In the genomic region with DNA sequence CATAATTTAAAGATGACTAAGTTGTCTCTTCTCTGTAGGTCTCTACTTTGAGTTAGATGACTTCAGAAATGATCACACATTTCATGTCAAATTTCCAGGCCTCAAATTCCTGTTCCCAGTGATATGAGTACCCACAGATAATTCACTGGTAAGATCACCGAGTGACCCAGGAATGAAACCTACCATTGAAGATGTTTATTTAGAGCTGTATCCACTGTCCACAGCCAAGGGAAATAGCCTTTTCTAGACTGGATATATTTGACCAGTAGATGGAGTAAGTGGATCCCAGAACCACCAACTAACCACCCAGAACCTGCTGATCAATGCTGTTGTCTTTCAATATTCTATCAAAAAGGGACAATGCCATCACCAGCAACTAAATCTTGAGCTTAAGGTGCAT, we compare ENCODE assay signal across 10 cellular contexts.
A peak's percentile ranks its signal among the peaks of the same experiment; 100 is the strongest.
DNase-seq lines count a peak whose midpoint lies in the region; ATAC-seq and TF ChIP-seq lines count a peak whose summit lies in the region.
"Had no signal": no experiment of that assay in that cellular context is flagged by ENCODE, and none has a peak within 500 bp of the region (broad histone marks: within the 10 kb centered on the region; RNA-seq: fewer than 3 reads in every experiment).

No MANE protein-coding gene starts in this region.

- ATAC-seq in lower lobe of right lung: no peak

- no peak overlapping the region for H3K4me3 ChIP-seq in NB4 (ENCODE audit: low read depth, low read length)
- H3K4me3 ChIP-seq in lower lobe of right lung: no peak overlapping the region

- DNase-seq in NB4 (ENCODE audit: low read depth): peak; percentile 7
- DNase-seq in cerebellar cortex (ENCODE audit: low spot score): peak; percentile 26
- no peak for DNase-seq in lower lobe of right lung
- no peak for DNase-seq in NCI-H2171 treated with DMSO at 0.1 percent for 48 hours (lab: John Stamatoyannopoulos, UW)
- no peak for DNase-seq in effector CD4-positive, alpha-beta T cell
- DNase-seq in Ammon's horn (ENCODE audit: low spot score): no peak
- DNase-seq in activated CD8-positive, alpha-beta memory T cell treated with anti-CD3 and anti-CD28 coated beads, Interleukin-2, amount 50 U/mL, for 4 hours: no peak
- DNase-seq: GDM1, SHP77 had no signal

- intact Hi-C loops in lower lobe of right lung (cut with DNase I): no loop called here

- no peaks in the 10 kb centered on the region for H3K4me1 ChIP-seq in lower lobe of right lung

- TF ChIP-seq CTCF in C4-2B (conservative IDR thresholded peaks at IDR 0.05) (peak; percentile 23), NB4 (IDR thresholded peaks at IDR 0.05; ENCODE audit: low read depth, low read length) (peak; percentile 2), lower lobe of right lung (IDR thresholded peaks at IDR 0.05) (peak; percentile 43)

- no peaks in the 10 kb centered on the region for H3K9me3 ChIP-seq in lower lobe of right lung

- H3K36me3 ChIP-seq in lower lobe of right lung: no peaks in the 10 kb centered on the region

- no peaks in the 10 kb centered on the region for H3K27me3 ChIP-seq in lower lobe of right lung (ENCODE audit: low read depth)

- H3K27ac ChIP-seq in C4-2B (no peak overlapping the region), lower lobe of right lung (no peak overlapping the region)

- no peak for TF ChIP-seq POLR2A in NB4 (IDR thresholded peaks at IDR 0.05; ENCODE audit: extremely low read depth, insufficient read length)

Comparison
In these comparisons a context has a peak if more than half of its experiments do, and no peak if none do; other contexts are left out.
1. DNase-seq: peak in NB4 (single experiment) and cerebellar cortex (single experiment); none in lower lobe of right lung (single experiment), NCI-H2171 treated with DMSO at 0.1 percent for 48 hours (single experiment), effector CD4-positive, alpha-beta T cell (single experiment), Ammon's horn (single experiment) and activated CD8-positive, alpha-beta memory T cell treated with anti-CD3 and anti-CD28 coated beads, Interleukin-2, amount 50 U/mL, for 4 hours (single experiment).
2. Peak in every context shown above with its lines, with median percentiles within 50 percentile points of each other: CTCF ChIP-seq.